Comparison of ENCODE assay signal across 10 cellular contexts in the genomic region with DNA sequence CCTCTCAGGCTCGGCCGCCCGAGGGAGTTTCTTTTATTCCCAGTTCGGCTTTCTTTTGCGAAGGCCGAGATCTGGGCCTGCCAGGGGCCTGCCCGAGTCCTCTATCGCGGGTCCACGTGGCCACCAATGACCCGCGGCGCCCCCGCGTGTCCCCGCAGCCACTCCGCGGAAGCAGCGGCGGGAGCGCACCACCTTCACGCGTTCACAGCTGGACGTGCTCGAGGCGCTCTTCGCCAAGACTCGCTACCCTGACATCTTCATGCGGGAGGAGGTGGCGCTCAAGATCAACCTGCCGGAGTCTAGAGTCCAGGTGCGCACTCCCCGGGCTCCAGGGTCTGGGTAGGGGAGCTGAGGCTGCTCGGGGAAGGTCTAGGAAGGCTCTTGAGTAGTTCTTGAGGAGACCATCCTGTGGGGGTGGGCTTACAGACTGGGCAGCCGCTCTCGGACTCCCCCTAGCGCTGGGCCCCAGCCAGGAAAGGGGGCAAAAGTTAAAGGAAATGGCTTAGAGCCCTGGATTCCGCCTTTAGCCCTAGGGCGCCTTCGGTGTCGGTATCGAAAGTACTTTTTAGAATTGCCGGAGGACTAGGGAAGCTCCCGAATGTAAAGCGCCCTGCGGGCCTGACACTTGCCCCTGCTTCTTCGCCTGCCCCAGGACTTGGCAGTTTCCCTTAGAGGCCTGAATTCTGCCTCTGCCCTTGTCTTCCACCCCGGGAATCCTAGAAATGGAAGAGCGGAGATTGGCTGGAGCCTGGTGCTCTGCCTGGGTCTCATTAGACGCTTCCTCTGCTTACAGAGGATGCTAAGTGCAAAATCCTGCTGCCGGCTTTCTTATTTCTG. TPM values are rescaled to one million over a fixed set of nuclear protein-coding genes. Genes with fewer than 3 reads are reported as not detected.
DNase-seq lines count a peak whose midpoint lies in the region; ATAC-seq and TF ChIP-seq lines count a peak whose summit lies in the region.
"Had no signal": no experiment of that assay in that cellular context is flagged by ENCODE, and none has a peak within 500 bp of the region (broad histone marks: within the 10 kb centered on the region; RNA-seq: fewer than 3 reads in every experiment).

No MANE protein-coding gene starts in this region.

- H3K36me3 ChIP-seq in gastrocnemius medialis = no peaks in the 10 kb centered on the region

- H3K27ac Mint-ChIP-seq in glutamatergic neuron (ENCODE audit: unreplicated experiment) = no peak overlapping the region

- H3K4me3 ChIP-seq in gastrocnemius medialis = peak overlapping the region in 3 of 4 donors; percentile 3 to 46 (median 14)
- H3K4me3 ChIP-seq: body of pancreas had no signal

- no peak for TF ChIP-seq POLR2A in gastrocnemius medialis (IDR thresholded peaks at IDR 0.05)

- peak; percentile 36 to 58 for DNase-seq in activated CD4-positive, alpha-beta T cell treated with anti-CD3 and anti-CD28 coated beads, Interleukin-2, amount 50 U/mL, for 48 hours
- DNase-seq in glutamatergic neuron (peak; percentile 55), gastrocnemius medialis (no peak), left lobe of liver (ENCODE audit: low spot score) (no peak), HPDE6-E6E7 (ENCODE audit: extremely low spot score) (no peak)
- no peak for DNase-seq in effector CD4-positive, alpha-beta T cell
- DNase-seq: NCI-H526 treated with DMSO at 0.1 percent for 48 hours had no signal

- H3K4me1 Mint-ChIP-seq in glutamatergic neuron (ENCODE audit: low read depth, unreplicated experiment) = peaks cover 18% of the 10 kb centered on the region

- H3K4me3 Mint-ChIP-seq in glutamatergic neuron (ENCODE audit: unreplicated experiment) = peak overlapping the region; percentile 46

- no peak overlapping the region for H3K27ac ChIP-seq in gastrocnemius medialis
- H3K27ac ChIP-seq: body of pancreas had no signal

- H3K27me3 ChIP-seq in gastrocnemius medialis = peaks cover 96 to 100% (median 97%) of the 10 kb centered on the region in 3 donors

- ATAC-seq in gastrocnemius medialis (no peak), HG02885 (IDR thresholded peaks at IDR 0.05; ENCODE audit: poor library complexity, unreplicated experiment) (no peak), left lobe of liver (no peak)
- ATAC-seq: body of pancreas had no signal

- peak; percentile 72 for TF ChIP-seq CTCF in GM12873 (IDR thresholded peaks at IDR 0.05; ENCODE audit: insufficient read depth, low read depth, low read length, missing control alignments)
- TF ChIP-seq CTCF in glutamatergic neuron (IDR thresholded peaks at IDR 0.05; ENCODE audit: partially characterized antibody, unreplicated experiment) = peak; percentile 34
- no peak for TF ChIP-seq CTCF in gastrocnemius medialis (IDR thresholded peaks at IDR 0.05 in 4 of 5, conservative IDR thresholded peaks at IDR 0.05 in 1 of 5)

- peaks cover 54% of the 10 kb centered on the region for H3K27me3 Mint-ChIP-seq in glutamatergic neuron (ENCODE audit: unreplicated experiment)

- in situ Hi-C loops in gastrocnemius medialis (cut with MboI; ENCODE audit: low sequenced_read_pairs in 4 of 4) = no loop called here

- no peaks in the 10 kb centered on the region for H3K9me3 ChIP-seq in gastrocnemius medialis
- H3K9me3 ChIP-seq: body of pancreas had no signal

- intact Hi-C loops in gastrocnemius medialis (cut with DNase I; ENCODE audit: low total_unique reads) = no loop called here

- H3K36me3 Mint-ChIP-seq in glutamatergic neuron (ENCODE audit: unreplicated experiment) = no peaks in the 10 kb centered on the region

- peaks cover 22% of the 10 kb centered on the region for H3K9me3 Mint-ChIP-seq in glutamatergic neuron (ENCODE audit: unreplicated experiment)

- H3K4me1 ChIP-seq in gastrocnemius medialis = peaks cover 21 to 58% of the 10 kb centered on the region in 2 donors

RNA-seq across cellular contexts. Expression of a gene that starts 3.5 kb away (rescaled TPM):
- total RNA-seq in glutamatergic neuron (ENCODE audit: unreplicated experiment) (0.15 TPM), gastrocnemius medialis (not detected), left lobe of liver (not detected)
- total RNA-seq: body of pancreas had no signal

Comparison
In these comparisons a context has a peak if more than half of its experiments do, and no peak if none do; other contexts are left out.
1. CTCF ChIP-seq: peak in GM12873 (single experiment) and glutamatergic neuron (single experiment); none in gastrocnemius medialis (0 of 5).
2. DNase-seq: peak in activated CD4-positive, alpha-beta T cell treated with anti-CD3 and anti-CD28 coated beads, Interleukin-2, amount 50 U/mL, for 48 hours (2 of 2) and glutamatergic neuron (single experiment); none in gastrocnemius medialis (0 of 2), left lobe of liver (single experiment), HPDE6-E6E7 (single experiment) and effector CD4-positive, alpha-beta T cell (single experiment).